23 cellular contexts compared by ENCODE assay signal in genomic region chr13:48655291-48655690, GRCh38. TPM values are rescaled to one million over a fixed set of nuclear protein-coding genes. Genes with fewer than 3 reads are reported as not detected.
A peak's percentile ranks its signal among the peaks of the same experiment; 100 is the strongest.
DNase-seq lines count a peak whose midpoint lies in the region; ATAC-seq and TF ChIP-seq lines count a peak whose summit lies in the region.
"Had no signal": no experiment of that assay in that cellular context is flagged by ENCODE, and none has a peak within 500 bp of the region (broad histone marks: within the 10 kb centered on the region; RNA-seq: fewer than 3 reads in every experiment).

No MANE protein-coding gene starts in this region.

- H3K4me1 Mint-ChIP-seq in T-cell: peaks cover 57 to 71% (median 63%) of the 10 kb centered on the region in 3 donors

- peaks cover 0 to 60% (median 9%) of the 10 kb centered on the region in 9 donors for H3K4me1 ChIP-seq in heart right ventricle
- H3K4me1 ChIP-seq: testis had no signal

- H3K9me3 ChIP-seq in heart right ventricle: no peaks in the 10 kb centered on the region
- H3K9me3 ChIP-seq: testis had no signal

- no peak for DNase-seq in Right ventricle myocardium inferior (ENCODE audit: missing footprints)
- no peak for DNase-seq in cardiac septum (ENCODE audit: low spot score)
- no peak for DNase-seq in T-cell
- DNase-seq in heart right ventricle: no peak
- DNase-seq in DMS79 (lab: John Stamatoyannopoulos, UW): no peak
- no peak for DNase-seq in NCI-H1105 (lab: John Stamatoyannopoulos, UW)
- DNase-seq: activated effector memory CD4-positive, alpha-beta T cell treated with Interleukin-2 at 50 U/mL for 16 hours; DMS79 treated with DMSO at 0.1 percent for 48 hours; erythroblast; foreskin melanocyte; NCI-H1436 treated with DMSO at 0.1 percent for 48 hours; NCI-H774; PC-3; posterior cingulate gyrus; SIG-M5; testis had no signal

- ATAC-seq in Right ventricle myocardium inferior: peak; percentile 20
- no peak for ATAC-seq in T-cell (replicated peaks in 1 of 4)
- peak in 2 of 8 donors; percentile 35 to 53 for ATAC-seq in heart right ventricle
- ATAC-seq in HG02870 (IDR thresholded peaks at IDR 0.05; ENCODE audit: unreplicated experiment): no peak
- ATAC-seq: PC-3; stimulated activated effector memory CD8-positive, alpha-beta T cell treated with anti-CD3 and anti-CD28 coated beads, Interleukin-12 subunit alpha, Interleukin-12 subunit beta, amount 100 ng/mL, for 72 hours had no signal

- no peaks in the 10 kb centered on the region for H3K9me3 Mint-ChIP-seq in T-cell
- H3K9me3 Mint-ChIP-seq: central memory CD8-positive, alpha-beta T cell; IgD-negative memory B cell; stimulated activated effector memory CD8-positive, alpha-beta T cell treated with anti-CD3 and anti-CD28 coated beads, Interleukin-12 subunit alpha, Interleukin-12 subunit beta, amount 100 ng/mL, for 72 hours; T-helper 1 cell treated with Interleukin-12 subunit alpha and Interleukin-12 subunit beta and Interleukin-4 antibody, amounts not matched to agents 30 μg/mL and 1 μg/mL, for 36 hours had no signal

- no peaks in the 10 kb centered on the region for H3K36me3 Mint-ChIP-seq in T-cell
- H3K36me3 Mint-ChIP-seq: IgD-negative memory B cell; stimulated activated effector memory CD8-positive, alpha-beta T cell treated with anti-CD3 and anti-CD28 coated beads, Interleukin-12 subunit alpha, Interleukin-12 subunit beta, amount 100 ng/mL, for 72 hours had no signal

- POLR2A ChIA-PET in T-cell (lab: Charles Lee): no interaction called here

- peak overlapping the region; percentile 53 to 97 for H3K27ac Mint-ChIP-seq in T-cell
- H3K27ac Mint-ChIP-seq: IgD-negative memory B cell; stimulated activated effector memory CD8-positive, alpha-beta T cell treated with anti-CD3 and anti-CD28 coated beads, Interleukin-12 subunit alpha, Interleukin-12 subunit beta, amount 100 ng/mL, for 72 hours; T-helper 1 cell treated with Interleukin-12 subunit alpha and Interleukin-12 subunit beta and Interleukin-4 antibody, amounts not matched to agents 30 μg/mL and 1 μg/mL, for 36 hours had no signal

- H3K27me3 Mint-ChIP-seq in T-cell: no peaks in the 10 kb centered on the region
- H3K27me3 Mint-ChIP-seq: central memory CD8-positive, alpha-beta T cell had no signal

- H3K4me3 ChIP-seq in heart right ventricle: peak overlapping the region in 9 of 10 donors; percentile 12 to 52 (median 41)
- H3K4me3 ChIP-seq: testis had no signal

- no peak for TF ChIP-seq CTCF in heart right ventricle (IDR thresholded peaks at IDR 0.05)

- H3K4me3 Mint-ChIP-seq in T-cell: peak overlapping the region; percentile 74 to 85 (median 83)
- H3K4me3 Mint-ChIP-seq: central memory CD8-positive, alpha-beta T cell; IgD-negative memory B cell; T-helper 1 cell treated with Interleukin-12 subunit alpha and Interleukin-12 subunit beta and Interleukin-4 antibody, amounts not matched to agents 30 μg/mL and 1 μg/mL, for 36 hours had no signal

- intact Hi-C loops in Right ventricle myocardium inferior (cut with DNase I): no loop called here
- intact Hi-C loops in cardiac septum (cut with DNase I): no loop called here
- intact Hi-C loops in heart right ventricle (cut with DNase I): no loop called here

- CTCF ChIA-PET in T-cell (lab: Charles Lee): no interaction called here

- peaks cover 0 to 17% (median 0%) of the 10 kb centered on the region in 7 donors for H3K27me3 ChIP-seq in heart right ventricle
- H3K27me3 ChIP-seq: testis had no signal

- H3K36me3 ChIP-seq in heart right ventricle: no peaks in the 10 kb centered on the region

- H3K27ac ChIP-seq in heart right ventricle: peak overlapping the region in 8 of 10 donors; percentile 49 to 80 (median 70)
- H3K27ac ChIP-seq: testis, VCaP had no signal

- 70 to 71% methylated on average over 4 of the region's 4 CpGs for WGBS in heart right ventricle, 2 donors

RNA-seq across cellular contexts. Expression of gene CYSLTR2, which starts 1.6 kb away (rescaled TPM):
- 9.8 TPM for total RNA-seq in Right ventricle myocardium inferior
- total RNA-seq in cardiac septum: 3.4 TPM
- total RNA-seq in T-cell: 1 to 10 TPM; 1.7 to 6.2 (median 2.9) TPM
- total RNA-seq in heart right ventricle: 10 to 100 TPM in 1 of 10 donors, 1 to 10 TPM in 9; 2.1 to 10.7 (median 6.2) TPM
- 1 to 10 TPM; 1.1 to 9.9 TPM for polyA plus RNA-seq in heart right ventricle
- total RNA-seq: H1, PC-3 had no signal
- polyA plus RNA-seq: H1, IgD-negative memory B cell had no signal
